ENCODE assay signal across 11 cellular contexts in the genomic region with DNA sequence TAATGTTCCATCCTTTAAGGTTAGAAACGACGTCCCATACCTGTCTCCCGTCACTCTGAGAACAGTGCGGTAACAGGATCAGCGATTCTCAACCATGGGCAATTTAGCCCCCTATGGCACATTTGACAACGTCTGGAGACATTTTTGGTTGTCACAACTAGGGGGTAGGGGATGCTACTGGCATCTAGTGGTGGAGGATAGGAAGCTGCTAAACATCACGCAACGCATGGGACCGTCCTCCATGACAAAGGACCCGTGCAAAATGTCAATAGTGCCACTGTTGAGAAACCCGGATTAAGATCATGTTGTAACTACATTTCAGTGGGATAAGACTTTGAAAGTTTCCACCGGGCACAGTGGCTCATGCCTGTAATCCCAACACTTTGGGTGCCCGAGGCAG. TPM values are rescaled to one million over a fixed set of nuclear protein-coding genes. Genes with fewer than 3 reads are reported as not detected.
DNase-seq lines count a peak whose midpoint lies in the region; FAIRE-seq and TF ChIP-seq lines count a peak whose summit lies in the region.
"Had no signal": no experiment of that assay in that cellular context is flagged by ENCODE, and none has a peak within 500 bp of the region (broad histone marks: within the 10 kb centered on the region; RNA-seq: fewer than 3 reads in every experiment).

No MANE protein-coding gene starts in this region.

- H3K4me3 Mint-ChIP-seq in glutamatergic neuron (ENCODE audit: unreplicated experiment) = no peak overlapping the region

- no peaks in the 10 kb centered on the region for H3K9me3 ChIP-seq in WERI-Rb-1 (ENCODE audit: severe bottlenecking)
- H3K9me3 ChIP-seq: thoracic aorta had no signal

- no peaks in the 10 kb centered on the region for H3K36me3 Mint-ChIP-seq in glutamatergic neuron (ENCODE audit: unreplicated experiment)

- no peaks in the 10 kb centered on the region for H3K27me3 Mint-ChIP-seq in glutamatergic neuron (ENCODE audit: unreplicated experiment)

- no peak overlapping the region for H3K27ac Mint-ChIP-seq in glutamatergic neuron (ENCODE audit: unreplicated experiment)

- no peak overlapping the region for H3K27ac ChIP-seq in WERI-Rb-1
- H3K27ac ChIP-seq: thoracic aorta had no signal

- in situ Hi-C loops in ACHN (cut with HindIII; ENCODE audit: low pct_ligation_motif_present, low pct_unique_long_range_greater_than_20kb, low sequenced_read_pairs) = no loop called here

- no peak for TF ChIP-seq POLR2A in H54 (IDR thresholded peaks at IDR 0.05; ENCODE audit: low read depth, low read length)

- TF ChIP-seq CTCF in WERI-Rb-1 (IDR thresholded peaks at IDR 0.05; ENCODE audit: low read depth, low read length) (peak; percentile 69), glutamatergic neuron (IDR thresholded peaks at IDR 0.05; ENCODE audit: partially characterized antibody, unreplicated experiment) (no peak)

- H3K4me1 Mint-ChIP-seq in glutamatergic neuron (ENCODE audit: low read depth, unreplicated experiment) = no peaks in the 10 kb centered on the region

- H3K36me3 ChIP-seq in H7 (replicated peaks; ENCODE audit: control insufficient read depth, insufficient read depth, low read length) (no peaks in the 10 kb centered on the region; the same call in 1 of the 2 replicates), WERI-Rb-1 (peaks cover 18% of the 10 kb centered on the region)
- H3K36me3 ChIP-seq: thoracic aorta had no signal

- DNase-seq in ACHN (peak; percentile 42), H7 (peak; percentile 68), WERI-Rb-1 (peak; percentile 38), glutamatergic neuron (peak; percentile 48), NOMO-1 treated with dmso at 0.1 percent for 144 hours (lab: John Stamatoyannopoulos, UW; ENCODE audit: unreplicated experiment) (no peak), SKM-1 treated with dmso at 0.1 percent for 144 hours (lab: John Stamatoyannopoulos, UW; ENCODE audit: unreplicated experiment) (no peak), SIG-M5 treated with dmso at 0.1 percent for 504 hours (lab: John Stamatoyannopoulos, UW; ENCODE audit: unreplicated experiment) (no peak), H54 (ENCODE audit: insufficient read length, low spot score) (no peak)
- DNase-seq: NCI-H146, occipital lobe had no signal

- H3K9me3 Mint-ChIP-seq in glutamatergic neuron (ENCODE audit: unreplicated experiment) = no peaks in the 10 kb centered on the region

- no peak for FAIRE-seq in H54 (lab: Jason Lieb, UNC)

- H3K4me3 ChIP-seq in H7 (ENCODE audit: insufficient read depth, low read depth, low read length) (no peak overlapping the region), WERI-Rb-1 (ENCODE audit: low read depth, low read length) (no peak overlapping the region)
- H3K4me3 ChIP-seq: thoracic aorta had no signal

- H3K27me3 ChIP-seq in H7 (ENCODE audit: control insufficient read depth, insufficient read depth, low read length) (no peaks in the 10 kb centered on the region), WERI-Rb-1 (ENCODE audit: insufficient read depth, low read depth, severe bottlenecking) (no peaks in the 10 kb centered on the region)

RNA-seq across cellular contexts. Expression of a gene that starts 5.0 kb away (rescaled TPM):
- total RNA-seq in H7 (2014; rRNA removed; shearing (Covaris generic)) = 19.0 and 21.9 TPM in 2 replicates
- 13.8 TPM for total RNA-seq in glutamatergic neuron (ENCODE audit: unreplicated experiment)

Comparison
In these comparisons a context has a peak if more than half of its experiments do, and no peak if none do; other contexts are left out.
1. DNase-seq: peak in ACHN (single experiment), H7 (single experiment), WERI-Rb-1 (single experiment) and glutamatergic neuron (single experiment); none in NOMO-1 treated with dmso at 0.1 percent for 144 hours (single experiment), SKM-1 treated with dmso at 0.1 percent for 144 hours (single experiment), SIG-M5 treated with dmso at 0.1 percent for 504 hours (single experiment) and H54 (single experiment).